17 cellular contexts compared by ENCODE assay signal in the genomic region with DNA sequence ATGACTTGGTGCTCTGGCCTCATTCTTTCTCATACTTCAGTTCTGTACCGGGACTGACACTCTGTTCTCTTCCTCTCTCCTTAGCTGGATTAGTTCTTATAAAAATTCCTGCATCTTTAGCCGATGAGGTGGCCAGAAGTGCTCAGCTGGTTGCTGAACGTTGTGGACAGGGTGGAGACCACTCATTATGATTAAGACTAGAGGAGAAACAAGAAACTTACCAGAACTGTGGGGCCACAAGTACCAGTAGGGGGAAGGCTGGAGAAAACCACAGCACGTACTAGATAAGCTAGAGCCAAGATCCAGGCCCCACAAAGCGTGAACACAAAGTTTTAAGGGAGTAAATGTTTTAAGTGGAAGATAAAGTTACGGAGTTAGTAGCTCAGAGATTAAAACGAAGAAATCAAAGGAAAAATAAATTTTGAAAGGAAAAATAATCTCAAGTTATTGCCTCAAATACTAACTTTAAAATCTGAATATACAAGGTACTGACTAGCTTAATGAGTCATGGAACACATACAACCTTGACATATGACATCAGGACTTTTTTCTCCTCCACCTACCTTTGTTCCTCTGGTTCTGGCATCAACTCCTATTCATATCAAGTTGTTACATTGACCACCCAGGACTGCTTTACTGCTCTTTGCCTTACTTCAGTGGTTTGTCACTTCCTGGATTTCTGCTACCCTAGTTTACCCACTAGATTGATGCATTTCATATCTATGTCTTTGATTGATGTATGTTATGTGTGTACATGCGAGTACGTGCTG.
DNase-seq lines count a peak whose midpoint lies in the region; ATAC-seq and TF ChIP-seq lines count a peak whose summit lies in the region.
"Had no signal": no experiment of that assay in that cellular context is flagged by ENCODE, and none has a peak within 500 bp of the region (broad histone marks: within the 10 kb centered on the region; RNA-seq: fewer than 3 reads in every experiment).

No MANE protein-coding gene starts in this region.

- no peaks in the 10 kb centered on the region for H3K9me3 Mint-ChIP-seq in chondrocyte (ENCODE audit: low read depth)
- H3K9me3 Mint-ChIP-seq: activated CD4-positive, alpha-beta T cell treated with anti-CD3 and anti-CD28 coated beads, Interleukin-2, amount 10 ng/mL, durations not matched to agents 24 days and 14 days had no signal

- ATAC-seq in DND-41 (ENCODE audit: insufficient read depth, low read depth): no peak
- ATAC-seq: gastroesophageal sphincter; stimulated activated naive CD8-positive, alpha-beta T cell treated with anti-CD3 and anti-CD28 coated beads, Interleukin-15, Interleukin-2, amounts not matched to agents 100 U/mL and 50 U/mL, for 24 hours had no signal

- no peak overlapping the region for H2BK5ac ChIP-seq in neuronal stem cell (ENCODE audit: low read length)

- 100% methylated on average over 2 of the region's 9 CpGs; no CpG with 5 or more reads in 1 of the 2 donors for WGBS in neuronal stem cell (ENCODE audit: extremely low coverage in 2 of 2, insufficient read length in 2 of 2, insufficient replicate concordance in 1 of 2), 2 donors

- H3K4me3 ChIP-seq in DND-41 (ENCODE audit: low read depth in 1 of 2, low read length in 2 of 2) (no peak overlapping the region), neuronal stem cell (ENCODE audit: low read length in 2 of 2) (no peak overlapping the region)
- H3K4me3 ChIP-seq: gastroesophageal sphincter, Peyer's patch had no signal

- H3K27me3 ChIP-seq in DND-41 (ENCODE audit: insufficient read depth, low read length, poor library complexity) (no peaks in the 10 kb centered on the region), neuronal stem cell (ENCODE audit: control insufficient read depth in 3 of 3, insufficient read depth in 3 of 3, low read depth in 1 of 3, low read length in 3 of 3) (no peaks in the 10 kb centered on the region)
- H3K27me3 ChIP-seq: gastroesophageal sphincter, Peyer's patch had no signal

- no peak overlapping the region for H3K18ac ChIP-seq in neuronal stem cell (ENCODE audit: low read length)

- H2BK15ac ChIP-seq in neuronal stem cell (ENCODE audit: low read length): no peak overlapping the region

- H3K9me3 ChIP-seq in DND-41 (ENCODE audit: insufficient read depth, low read length, severe bottlenecking) (no peaks in the 10 kb centered on the region), neuronal stem cell (replicated peaks in 1 of 2; ENCODE audit: control insufficient read depth in 2 of 2, insufficient read depth in 1 of 2, low read depth in 1 of 2, low read length in 2 of 2) (no peaks in the 10 kb centered on the region)
- H3K9me3 ChIP-seq: gastroesophageal sphincter, Peyer's patch had no signal

- no peak for TF ChIP-seq CTCF in DND-41 (IDR thresholded peaks at IDR 0.05; ENCODE audit: borderline replicate concordance, extremely low read depth, low read length, poor library complexity, severe bottlenecking)
- TF ChIP-seq CTCF in chondrocyte (IDR thresholded peaks at IDR 0.05): no peak

- no peak overlapping the region for H3K4ac ChIP-seq in neuronal stem cell (ENCODE audit: low read length)

- H3K23ac ChIP-seq in neuronal stem cell (ENCODE audit: low read depth, low read length, poor library complexity): no peak overlapping the region

- H3K4me3 Mint-ChIP-seq in chondrocyte (ENCODE audit: unreplicated experiment): no peak overlapping the region
- H3K4me3 Mint-ChIP-seq: activated CD4-positive, alpha-beta T cell treated with anti-CD3 and anti-CD28 coated beads, Interleukin-2, amount 10 ng/mL, durations not matched to agents 24 days and 14 days; CD14-positive monocyte had no signal

- H3K36me3 ChIP-seq in DND-41 (ENCODE audit: insufficient read depth, low read length): no peaks in the 10 kb centered on the region
- no peaks in the 10 kb centered on the region for H3K36me3 ChIP-seq in neuronal stem cell (replicated peaks in 1 of 2; ENCODE audit: control insufficient read depth in 2 of 2, insufficient read depth in 2 of 2, low read length in 2 of 2)
- H3K36me3 ChIP-seq: gastroesophageal sphincter, Peyer's patch had no signal

- H3K14ac ChIP-seq in neuronal stem cell (ENCODE audit: low read length): no peak overlapping the region

- no peaks in the 10 kb centered on the region for H3K79me2 ChIP-seq in DND-41 (ENCODE audit: insufficient read depth, low read length)

- H3K79me1 ChIP-seq in neuronal stem cell (ENCODE audit: low read depth, low read length): no peaks in the 10 kb centered on the region

- H3K36me3 Mint-ChIP-seq in chondrocyte (ENCODE audit: low read depth): no peaks in the 10 kb centered on the region
- H3K36me3 Mint-ChIP-seq: CD14-positive monocyte had no signal

- no peak overlapping the region for H2BK120ac ChIP-seq in neuronal stem cell (ENCODE audit: low read depth, low read length)

- H2AFZ ChIP-seq in DND-41 (ENCODE audit: low read depth, low read length): peak overlapping the region; percentile 21; the same call in 1 of the 2 replicates
- peak overlapping the region; percentile 8 for H2AFZ ChIP-seq in neuronal stem cell (ENCODE audit: low read length)

- no peaks in the 10 kb centered on the region for H4K20me1 ChIP-seq in DND-41 (ENCODE audit: insufficient read depth, low read length)

- DNase-seq in DND-41 (no peak), M059J (ENCODE audit: low read depth) (peak; percentile 8), chondrocyte (ENCODE audit: low spot score) (no peak), neuronal stem cell (ENCODE audit: low spot score) (no peak), SIG-M5 treated with dmso at 0.1 percent for 504 hours (lab: John Stamatoyannopoulos, UW; ENCODE audit: unreplicated experiment) (no peak), GF-D8 (lab: John Stamatoyannopoulos, UW) (no peak), globus pallidus (ENCODE audit: low spot score) (no peak)
- no peak for DNase-seq in stimulated activated CD4-positive, alpha-beta T cell treated with anti-CD3 and anti-CD28 coated beads, Interleukin-12 subunit alpha, Interleukin-12 subunit beta, amount 100 ng/mL, for 4 hours
- DNase-seq: activated CD4-positive, alpha-beta T cell treated with anti-CD3 and anti-CD28 coated beads, Interleukin-2, amount 10 ng/mL, durations not matched to agents 24 days and 14 days; activated T-cell treated with anti-CD3 and anti-CD28 coated beads, Interleukin-2, amount 50 U/mL, for 48 hours; effector CD4-positive, alpha-beta T cell; NCI-H1417; NCI-H510A treated with DMSO at 0.1 percent for 48 hours; Peyer's patch; stimulated activated naive CD8-positive, alpha-beta T cell treated with anti-CD3 and anti-CD28 coated beads, Interleukin-15, Interleukin-2, amounts not matched to agents 100 U/mL and 50 U/mL, for 24 hours had no signal

- H3K27me3 Mint-ChIP-seq in chondrocyte (ENCODE audit: low read depth): no peaks in the 10 kb centered on the region
- H3K27me3 Mint-ChIP-seq: activated CD4-positive, alpha-beta T cell treated with anti-CD3 and anti-CD28 coated beads, Interleukin-2, amount 10 ng/mL, durations not matched to agents 24 days and 14 days had no signal

- H2BK12ac ChIP-seq in neuronal stem cell (ENCODE audit: low read length): no peak overlapping the region

- H3K4me2 ChIP-seq in DND-41 (ENCODE audit: insufficient read depth, low read length) (no peak overlapping the region), neuronal stem cell (ENCODE audit: insufficient read depth, low read length, poor library complexity, severe bottlenecking) (no peak overlapping the region)

- H3K4me1 ChIP-seq in DND-41 (ENCODE audit: insufficient read depth, low read length) (no peaks in the 10 kb centered on the region), neuronal stem cell (ENCODE audit: control insufficient read depth in 2 of 2, insufficient read depth in 1 of 2, low read depth in 1 of 2, low read length in 2 of 2) (peaks cover 0 to 6% of the 10 kb centered on the region in 2 donors)
- H3K4me1 ChIP-seq: gastroesophageal sphincter, Peyer's patch had no signal

- no peak overlapping the region for H4K91ac ChIP-seq in neuronal stem cell (ENCODE audit: low read depth, low read length, poor library complexity)

- H2AK5ac ChIP-seq in neuronal stem cell (ENCODE audit: low read depth, low read length): no peak overlapping the region

- peaks cover 22% of the 10 kb centered on the region for H3K4me1 Mint-ChIP-seq in chondrocyte (ENCODE audit: low read depth)
- H3K4me1 Mint-ChIP-seq: activated CD4-positive, alpha-beta T cell treated with anti-CD3 and anti-CD28 coated beads, Interleukin-2, amount 10 ng/mL, durations not matched to agents 24 days and 14 days; CD14-positive monocyte had no signal

- H3K27ac ChIP-seq in DND-41 (ENCODE audit: low read length) (no peak overlapping the region), neuronal stem cell (replicated peaks; ENCODE audit: low read length) (no peak overlapping the region)
- H3K27ac ChIP-seq: gastroesophageal sphincter, Peyer's patch had no signal

- no peak overlapping the region for H3K9ac ChIP-seq in DND-41 (ENCODE audit: low read depth, low read length)
- H3K9ac ChIP-seq in neuronal stem cell (ENCODE audit: low read depth, low read length, poor library complexity): no peak overlapping the region

- H4K8ac ChIP-seq in neuronal stem cell (ENCODE audit: low read depth, low read length): no peak overlapping the region

- H3K27ac Mint-ChIP-seq in chondrocyte (ENCODE audit: unreplicated experiment): peak overlapping the region; percentile 43
- H3K27ac Mint-ChIP-seq: activated CD4-positive, alpha-beta T cell treated with anti-CD3 and anti-CD28 coated beads, Interleukin-2, amount 10 ng/mL, durations not matched to agents 24 days and 14 days; CD14-positive monocyte had no signal
